Comparison of ENCODE assay signal across 1 cellular context in the genomic region with DNA sequence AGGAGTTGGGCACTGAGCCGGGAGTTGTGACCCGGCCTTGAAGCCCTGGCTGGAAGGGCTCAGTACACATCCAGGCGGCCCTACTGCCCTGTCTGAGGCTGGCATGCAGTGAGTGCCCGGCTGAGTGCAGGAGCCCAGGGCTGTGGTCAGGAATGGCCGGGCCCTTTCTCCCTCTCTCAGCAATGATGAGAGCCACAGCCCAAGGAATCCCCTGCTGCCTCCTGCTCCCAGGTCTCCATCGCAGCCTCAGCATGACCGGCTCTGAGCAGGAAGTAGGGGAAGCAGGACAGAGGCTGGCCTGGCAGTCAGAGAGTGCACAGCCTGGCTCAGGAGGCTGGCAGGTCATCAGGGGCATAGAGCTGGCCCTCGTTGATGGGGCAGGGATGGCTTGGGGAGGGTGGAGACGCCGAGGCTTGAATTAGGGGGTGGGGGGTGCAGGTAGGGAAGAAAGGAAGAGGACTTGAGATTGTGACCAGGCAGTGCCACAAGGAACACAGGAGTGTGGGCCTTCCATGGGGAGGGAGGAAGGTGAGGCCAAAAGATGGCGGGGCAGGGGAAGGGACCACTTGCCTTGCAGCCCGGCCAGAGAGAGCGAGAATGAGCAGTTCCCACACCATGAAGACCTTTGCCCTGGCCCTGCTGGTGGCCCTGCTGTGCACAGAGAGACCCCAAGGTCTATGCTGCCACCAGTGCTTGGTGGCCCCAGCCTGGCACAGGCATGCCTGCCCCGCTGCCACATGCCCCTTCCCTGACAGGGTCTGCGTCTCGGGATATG.
TF ChIP-seq lines count a peak whose summit lies in the region.

No MANE protein-coding gene starts in this region.

TF ChIP-seq in GM23338, 12 proteins besides CTCF, POLR2A, EP300 and RAD21:
- no peak for TF ChIP-seq ZNF331 (CRISPR knock-in tag; IDR thresholded peaks at IDR 0.05; ENCODE audit: low read depth)
- TF ChIP-seq, protein P1, sequence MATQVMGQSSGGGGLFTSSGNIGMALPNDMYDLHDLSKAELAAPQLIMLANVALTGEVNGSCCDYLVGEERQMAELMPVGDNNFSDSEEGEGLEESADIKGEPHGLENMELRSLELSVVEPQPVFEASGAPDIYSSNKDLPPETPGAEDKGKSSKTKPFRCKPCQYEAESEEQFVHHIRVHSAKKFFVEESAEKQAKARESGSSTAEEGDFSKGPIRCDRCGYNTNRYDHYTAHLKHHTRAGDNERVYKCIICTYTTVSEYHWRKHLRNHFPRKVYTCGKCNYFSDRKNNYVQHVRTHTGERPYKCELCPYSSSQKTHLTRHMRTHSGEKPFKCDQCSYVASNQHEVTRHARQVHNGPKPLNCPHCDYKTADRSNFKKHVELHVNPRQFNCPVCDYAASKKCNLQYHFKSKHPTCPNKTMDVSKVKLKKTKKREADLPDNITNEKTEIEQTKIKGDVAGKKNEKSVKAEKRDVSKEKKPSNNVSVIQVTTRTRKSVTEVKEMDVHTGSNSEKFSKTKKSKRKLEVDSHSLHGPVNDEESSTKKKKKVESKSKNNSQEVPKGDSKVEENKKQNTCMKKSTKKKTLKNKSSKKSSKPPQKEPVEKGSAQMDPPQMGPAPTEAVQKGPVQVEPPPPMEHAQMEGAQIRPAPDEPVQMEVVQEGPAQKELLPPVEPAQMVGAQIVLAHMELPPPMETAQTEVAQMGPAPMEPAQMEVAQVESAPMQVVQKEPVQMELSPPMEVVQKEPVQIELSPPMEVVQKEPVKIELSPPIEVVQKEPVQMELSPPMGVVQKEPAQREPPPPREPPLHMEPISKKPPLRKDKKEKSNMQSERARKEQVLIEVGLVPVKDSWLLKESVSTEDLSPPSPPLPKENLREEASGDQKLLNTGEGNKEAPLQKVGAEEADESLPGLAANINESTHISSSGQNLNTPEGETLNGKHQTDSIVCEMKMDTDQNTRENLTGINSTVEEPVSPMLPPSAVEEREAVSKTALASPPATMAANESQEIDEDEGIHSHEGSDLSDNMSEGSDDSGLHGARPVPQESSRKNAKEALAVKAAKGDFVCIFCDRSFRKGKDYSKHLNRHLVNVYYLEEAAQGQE (IDR thresholded peaks at IDR 0.05; ENCODE audit: unreplicated experiment), result no peak
- no peak for TF ChIP-seq EZH2phosphoT487 (IDR thresholded peaks at IDR 0.05; ENCODE audit: unreplicated experiment)
- TF ChIP-seq POLR2AphosphoS5 (IDR thresholded peaks at IDR 0.05; ENCODE audit: low read depth), result no peak
- no peak for TF ChIP-seq JUNB (IDR thresholded peaks at IDR 0.05; ENCODE audit: unreplicated experiment)
- TF ChIP-seq, protein P2, sequence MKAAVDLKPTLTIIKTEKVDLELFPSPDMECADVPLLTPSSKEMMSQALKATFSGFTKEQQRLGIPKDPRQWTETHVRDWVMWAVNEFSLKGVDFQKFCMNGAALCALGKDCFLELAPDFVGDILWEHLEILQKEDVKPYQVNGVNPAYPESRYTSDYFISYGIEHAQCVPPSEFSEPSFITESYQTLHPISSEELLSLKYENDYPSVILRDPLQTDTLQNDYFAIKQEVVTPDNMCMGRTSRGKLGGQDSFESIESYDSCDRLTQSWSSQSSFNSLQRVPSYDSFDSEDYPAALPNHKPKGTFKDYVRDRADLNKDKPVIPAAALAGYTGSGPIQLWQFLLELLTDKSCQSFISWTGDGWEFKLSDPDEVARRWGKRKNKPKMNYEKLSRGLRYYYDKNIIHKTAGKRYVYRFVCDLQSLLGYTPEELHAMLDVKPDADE (IDR thresholded peaks at IDR 0.05), result no peak
- no peak for TF ChIP-seq STAT1 (IDR thresholded peaks at IDR 0.05; ENCODE audit: unreplicated experiment)
- no peak for TF ChIP-seq NANOG (IDR thresholded peaks at IDR 0.05; ENCODE audit: borderline replicate concordance)
- TF ChIP-seq ZNF114 (CRISPR knock-in tag; IDR thresholded peaks at IDR 0.05), result no peak
- TF ChIP-seq, protein P3, sequence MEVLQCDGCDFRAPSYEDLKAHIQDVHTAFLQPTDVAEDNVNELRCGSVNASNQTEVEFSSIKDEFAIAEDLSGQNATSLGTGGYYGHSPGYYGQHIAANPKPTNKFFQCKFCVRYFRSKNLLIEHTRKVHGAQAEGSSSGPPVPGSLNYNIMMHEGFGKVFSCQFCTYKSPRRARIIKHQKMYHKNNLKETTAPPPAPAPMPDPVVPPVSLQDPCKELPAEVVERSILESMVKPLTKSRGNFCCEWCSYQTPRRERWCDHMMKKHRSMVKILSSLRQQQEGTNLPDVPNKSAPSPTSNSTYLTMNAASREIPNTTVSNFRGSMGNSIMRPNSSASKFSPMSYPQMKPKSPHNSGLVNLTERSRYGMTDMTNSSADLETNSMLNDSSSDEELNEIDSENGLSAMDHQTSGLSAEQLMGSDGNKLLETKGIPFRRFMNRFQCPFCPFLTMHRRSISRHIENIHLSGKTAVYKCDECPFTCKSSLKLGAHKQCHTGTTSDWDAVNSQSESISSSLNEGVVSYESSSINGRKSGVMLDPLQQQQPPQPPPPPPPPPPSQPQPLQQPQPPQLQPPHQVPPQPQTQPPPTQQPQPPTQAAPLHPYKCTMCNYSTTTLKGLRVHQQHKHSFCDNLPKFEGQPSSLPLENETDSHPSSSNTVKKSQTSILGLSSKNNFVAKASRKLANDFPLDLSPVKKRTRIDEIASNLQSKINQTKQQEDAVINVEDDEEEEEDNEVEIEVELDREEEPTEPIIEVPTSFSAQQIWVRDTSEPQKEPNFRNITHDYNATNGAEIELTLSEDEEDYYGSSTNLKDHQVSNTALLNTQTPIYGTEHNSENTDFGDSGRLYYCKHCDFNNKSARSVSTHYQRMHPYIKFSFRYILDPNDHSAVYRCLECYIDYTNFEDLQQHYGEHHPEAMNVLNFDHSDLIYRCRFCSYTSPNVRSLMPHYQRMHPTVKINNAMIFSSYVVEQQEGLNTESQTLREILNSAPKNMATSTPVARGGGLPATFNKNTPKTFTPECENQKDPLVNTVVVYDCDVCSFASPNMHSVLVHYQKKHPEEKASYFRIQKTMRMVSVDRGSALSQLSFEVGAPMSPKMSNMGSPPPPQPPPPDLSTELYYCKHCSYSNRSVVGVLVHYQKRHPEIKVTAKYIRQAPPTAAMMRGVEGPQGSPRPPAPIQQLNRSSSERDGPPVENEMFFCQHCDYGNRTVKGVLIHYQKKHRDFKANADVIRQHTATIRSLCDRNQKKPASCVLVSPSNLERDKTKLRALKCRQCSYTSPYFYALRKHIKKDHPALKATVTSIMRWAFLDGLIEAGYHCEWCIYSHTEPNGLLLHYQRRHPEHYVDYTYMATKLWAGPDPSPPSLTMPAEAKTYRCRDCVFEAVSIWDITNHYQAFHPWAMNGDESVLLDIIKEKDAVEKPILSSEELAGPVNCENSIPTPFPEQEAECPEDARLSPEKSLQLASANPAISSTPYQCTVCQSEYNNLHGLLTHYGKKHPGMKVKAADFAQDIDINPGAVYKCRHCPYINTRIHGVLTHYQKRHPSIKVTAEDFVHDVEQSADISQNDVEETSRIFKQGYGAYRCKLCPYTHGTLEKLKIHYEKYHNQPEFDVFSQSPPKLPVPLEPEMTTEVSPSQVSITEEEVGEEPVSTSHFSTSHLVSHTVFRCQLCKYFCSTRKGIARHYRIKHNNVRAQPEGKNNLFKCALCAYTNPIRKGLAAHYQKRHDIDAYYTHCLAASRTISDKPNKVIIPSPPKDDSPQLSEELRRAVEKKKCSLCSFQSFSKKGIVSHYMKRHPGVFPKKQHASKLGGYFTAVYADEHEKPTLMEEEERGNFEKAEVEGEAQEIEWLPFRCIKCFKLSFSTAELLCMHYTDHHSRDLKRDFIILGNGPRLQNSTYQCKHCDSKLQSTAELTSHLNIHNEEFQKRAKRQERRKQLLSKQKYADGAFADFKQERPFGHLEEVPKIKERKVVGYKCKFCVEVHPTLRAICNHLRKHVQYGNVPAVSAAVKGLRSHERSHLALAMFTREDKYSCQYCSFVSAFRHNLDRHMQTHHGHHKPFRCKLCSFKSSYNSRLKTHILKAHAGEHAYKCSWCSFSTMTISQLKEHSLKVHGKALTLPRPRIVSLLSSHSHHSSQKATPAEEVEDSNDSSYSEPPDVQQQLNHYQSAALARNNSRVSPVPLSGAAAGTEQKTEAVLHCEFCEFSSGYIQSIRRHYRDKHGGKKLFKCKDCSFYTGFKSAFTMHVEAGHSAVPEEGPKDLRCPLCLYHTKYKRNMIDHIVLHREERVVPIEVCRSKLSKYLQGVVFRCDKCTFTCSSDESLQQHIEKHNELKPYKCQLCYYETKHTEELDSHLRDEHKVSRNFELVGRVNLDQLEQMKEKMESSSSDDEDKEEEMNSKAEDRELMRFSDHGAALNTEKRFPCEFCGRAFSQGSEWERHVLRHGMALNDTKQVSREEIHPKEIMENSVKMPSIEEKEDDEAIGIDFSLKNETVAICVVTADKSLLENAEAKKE (CRISPR knock-in tag; IDR thresholded peaks at IDR 0.05), result no peak
- TF ChIP-seq CREB1 (CRISPR knock-in tag; IDR thresholded peaks at IDR 0.05; ENCODE audit: low read depth), result no peak
- TF ChIP-seq EZH2 (IDR thresholded peaks at IDR 0.05; ENCODE audit: low read depth, unreplicated experiment), result no peak
